16 cellular contexts compared by ENCODE assay signal in genomic region chr14:45290547-45290946, GRCh38. TPM values are rescaled to one million over a fixed set of nuclear protein-coding genes. Genes with fewer than 3 reads are reported as not detected.
DNase-seq lines count a peak whose midpoint lies in the region; ATAC-seq and TF ChIP-seq lines count a peak whose summit lies in the region.
"Had no signal": no experiment of that assay in that cellular context is flagged by ENCODE, and none has a peak within 500 bp of the region (broad histone marks: within the 10 kb centered on the region; RNA-seq: fewer than 3 reads in every experiment).

No MANE protein-coding gene starts in this region.

- H3K9me3 ChIP-seq in OCI-LY3 (ENCODE audit: insufficient read depth, low read length) (no peaks in the 10 kb centered on the region), colonic mucosa (no peaks in the 10 kb centered on the region)
- H3K9me3 ChIP-seq: HAP-1 had no signal

- intact Hi-C loops in colonic mucosa (cut with DNase I): no loop called here

- peaks cover 0 to 10% of the 10 kb centered on the region in 2 donors for H3K9me3 Mint-ChIP-seq in stimulated activated naive CD8-positive, alpha-beta T cell treated with anti-CD3 and anti-CD28 coated beads, Interleukin-15, amount 100 ng/mL, for 72 hours
- H3K9me3 Mint-ChIP-seq: CD4-positive, alpha-beta T cell had no signal

- peak overlapping the region in 1 of 2 donors; percentile 2 for H3K4me3 Mint-ChIP-seq in stimulated activated naive CD8-positive, alpha-beta T cell treated with anti-CD3 and anti-CD28 coated beads, Interleukin-15, amount 100 ng/mL, for 72 hours
- H3K4me3 Mint-ChIP-seq: B cell; CD4-positive, alpha-beta T cell had no signal

- H2AFZ ChIP-seq in OCI-LY3 (ENCODE audit: low read depth, low read length): peak overlapping the region; percentile 74; the same call in 1 of the 2 replicates

- no peaks in the 10 kb centered on the region for H3K27me3 Mint-ChIP-seq in stimulated activated naive CD8-positive, alpha-beta T cell treated with anti-CD3 and anti-CD28 coated beads, Interleukin-15, amount 100 ng/mL, for 72 hours

- no peak overlapping the region for H3K27ac ChIP-seq in OCI-LY3 (ENCODE audit: low read length)
- H3K27ac ChIP-seq in colonic mucosa: no peak overlapping the region

- DNase-seq in stimulated activated naive CD8-positive, alpha-beta T cell treated with anti-CD3 and anti-CD28 coated beads, Interleukin-15, amount 100 ng/mL, for 72 hours: no peak
- no peak for DNase-seq in stimulated activated naive CD8-positive, alpha-beta T cell treated with anti-CD3 and anti-CD28 coated beads, Interleukin-15, Interleukin-2, amounts not matched to agents 100 U/mL and 50 U/mL, for 24 hours
- DNase-seq in colonic mucosa (no peak), NCI-H1436 (lab: John Stamatoyannopoulos, UW) (no peak), NCI-H2029 (lab: John Stamatoyannopoulos, UW) (no peak)
- DNase-seq: C1 segment of cervical spinal cord; Calu3; CD4-positive, alpha-beta T cell; DMS 273 treated with DMSO at 0.1 percent for 48 hours; DMS79; EL had no signal

- no peak overlapping the region for H3K27ac Mint-ChIP-seq in stimulated activated naive CD8-positive, alpha-beta T cell treated with anti-CD3 and anti-CD28 coated beads, Interleukin-15, amount 100 ng/mL, for 72 hours
- H3K27ac Mint-ChIP-seq: B cell; CD4-positive, alpha-beta T cell had no signal

- H3K27me3 ChIP-seq in OCI-LY3 (ENCODE audit: low read depth, low read length) (no peaks in the 10 kb centered on the region), colonic mucosa (no peaks in the 10 kb centered on the region)

- no peak overlapping the region for H3K9ac ChIP-seq in OCI-LY3 (ENCODE audit: low read length)
- no peak overlapping the region for H3K9ac ChIP-seq in colonic mucosa (ENCODE audit: low read depth in 2 of 2, low read length in 2 of 2)

- H3K4me2 ChIP-seq in OCI-LY3 (ENCODE audit: low read length): peak overlapping the region; percentile 37; the same call in 1 of the 2 replicates

- TF ChIP-seq CTCF in OCI-LY3 (IDR thresholded peaks at IDR 0.05; ENCODE audit: low read depth, low read length): no peak
- TF ChIP-seq CTCF in colonic mucosa (IDR thresholded peaks at IDR 0.05): no peak

- peak; percentile 57 for ATAC-seq in stimulated activated naive CD8-positive, alpha-beta T cell treated with anti-CD3 and anti-CD28 coated beads, Interleukin-15, amount 100 ng/mL, for 72 hours
- no peak for ATAC-seq in stimulated activated naive CD8-positive, alpha-beta T cell treated with anti-CD3 and anti-CD28 coated beads, Interleukin-15, Interleukin-2, amounts not matched to agents 100 U/mL and 50 U/mL, for 24 hours
- ATAC-seq in GM21447 (IDR thresholded peaks at IDR 0.05; ENCODE audit: unreplicated experiment): peak; percentile 60
- ATAC-seq: HepG2 had no signal

- H3K4me3 ChIP-seq in OCI-LY3 (ENCODE audit: low read length) (no peak overlapping the region), colonic mucosa (no peak overlapping the region)
- H3K4me3 ChIP-seq: HAP-1 had no signal

- peaks cover 12% of the 10 kb centered on the region for H3K4me1 Mint-ChIP-seq in stimulated activated naive CD8-positive, alpha-beta T cell treated with anti-CD3 and anti-CD28 coated beads, Interleukin-15, amount 100 ng/mL, for 72 hours
- H3K4me1 Mint-ChIP-seq: B cell had no signal

- H3K36me3 ChIP-seq in OCI-LY3 (replicated peaks; ENCODE audit: low read depth, low read length) (no peaks in the 10 kb centered on the region), colonic mucosa (no peaks in the 10 kb centered on the region)
- H3K36me3 ChIP-seq: HAP-1 had no signal

- H3K4me1 ChIP-seq in OCI-LY3 (ENCODE audit: low read length): peaks cover 20% of the 10 kb centered on the region
- no peaks in the 10 kb centered on the region for H3K4me1 ChIP-seq in colonic mucosa

- H4K20me1 ChIP-seq in OCI-LY3 (ENCODE audit: insufficient read depth, low read length): no peaks in the 10 kb centered on the region

- no peaks in the 10 kb centered on the region for H3K79me2 ChIP-seq in OCI-LY3 (ENCODE audit: low read length)

RNA-seq across cellular contexts. Expression of gene MIS18BP1, which starts 37.5 kb away (rescaled TPM):
- total RNA-seq in colonic mucosa: 10 to 100 TPM; 18.8 to 30.0 TPM
